ENCODE assay signal across 11 cellular contexts in genomic region chrX:46327229-46328081, GRCh38.
DNase-seq lines count a peak whose midpoint lies in the region; ATAC-seq, FAIRE-seq and TF ChIP-seq lines count a peak whose summit lies in the region.
"Had no signal": no experiment of that assay in that cellular context is flagged by ENCODE, and none has a peak within 500 bp of the region (broad histone marks: within the 10 kb centered on the region; RNA-seq: fewer than 3 reads in every experiment).

No MANE protein-coding gene starts in this region.

- no peaks in the 10 kb centered on the region for H3K36me3 ChIP-seq in breast epithelium
- no peaks in the 10 kb centered on the region for H3K36me3 ChIP-seq in kidney (ENCODE audit: control insufficient read depth in 1 of 2, insufficient read depth in 2 of 2, low read length in 2 of 2)
- no peaks in the 10 kb centered on the region for H3K36me3 ChIP-seq in transverse colon
- H3K36me3 ChIP-seq: ovary had no signal

- H3K9me3 ChIP-seq in breast epithelium (no peaks in the 10 kb centered on the region), kidney (ENCODE audit: control insufficient read depth in 1 of 2, low read length in 2 of 2) (no peaks in the 10 kb centered on the region), transverse colon (no peaks in the 10 kb centered on the region)
- H3K9me3 ChIP-seq: ovary had no signal

- H3K27ac ChIP-seq in breast epithelium, result peak overlapping the region; percentile 69 to 76
- H3K27ac ChIP-seq in kidney (ENCODE audit: low read depth in 2 of 2, low read length in 2 of 2), result peak overlapping the region; percentile 72 to 80
- peak overlapping the region in 3 of 4 donors; percentile 26 to 58 (median 32) for H3K27ac ChIP-seq in transverse colon
- H3K27ac ChIP-seq: ovary had no signal

- H3K4me3 ChIP-seq in breast epithelium (no peak overlapping the region), kidney (ENCODE audit: low read length in 2 of 2) (peak overlapping the region; percentile 24 to 55), transverse colon (no peak overlapping the region)
- H3K4me3 ChIP-seq: ovary had no signal

- no peak for TF ChIP-seq POLR2A in breast epithelium (IDR thresholded peaks at IDR 0.05)
- TF ChIP-seq POLR2A in transverse colon (IDR thresholded peaks at IDR 0.05), result no peak

- WGBS in transverse colon (ENCODE audit: low coverage in 1 of 2), 2 donors, result 20 to 45% methylated on average over 1 to 12 of the region's 12 CpGs

- peak overlapping the region in 1 of 2 donors; percentile 58 for H3K9ac ChIP-seq in kidney (ENCODE audit: low read length in 2 of 2)

- peak; percentile 6 for DNase-seq in SIG-M5 treated with dmso at 0.1 percent for 504 hours (lab: John Stamatoyannopoulos, UW; ENCODE audit: unreplicated experiment)
- DNase-seq in SIG-M5 (lab: John Stamatoyannopoulos, UW), result no peak
- DNase-seq in breast epithelium (ENCODE audit: low spot score in 2 of 2), result peak in 1 of 2 donors; percentile 61
- peak; percentile 77 for DNase-seq in kidney
- DNase-seq in transverse colon, result peak; percentile 31
- no peak for DNase-seq in NCI-H2081 treated with DMSO at 0.1 percent for 48 hours (lab: John Stamatoyannopoulos, UW)
- DNase-seq: NCI-H1436 had no signal

- in situ Hi-C loops in transverse colon (cut with MboI; ENCODE audit: low pct_ligation_motif_present in 1 of 4, low pct_unique_long_range_greater_than_20kb in 1 of 4, low sequenced_read_pairs in 3 of 4), result no loop called here

- TF ChIP-seq CTCF in breast epithelium (IDR thresholded peaks at IDR 0.05), result no peak
- TF ChIP-seq CTCF in kidney (IDR thresholded peaks at IDR 0.05; ENCODE audit: borderline replicate concordance, extremely low read depth, insufficient read depth), result no peak
- no peak for TF ChIP-seq CTCF in transverse colon (IDR thresholded peaks at IDR 0.05)

- H3K4me1 ChIP-seq in breast epithelium, result peaks cover 0 to 6% of the 10 kb centered on the region in 2 donors
- no peaks in the 10 kb centered on the region for H3K4me1 ChIP-seq in kidney (ENCODE audit: control insufficient read depth in 1 of 2, insufficient read depth in 1 of 2, low read depth in 1 of 2, low read length in 2 of 2)
- H3K4me1 ChIP-seq in transverse colon, result peaks cover 0 to 9% (median 1%) of the 10 kb centered on the region in 4 donors

- ATAC-seq in GM18873 (IDR thresholded peaks at IDR 0.05; ENCODE audit: low FRiP score, unreplicated experiment) (no peak), HG02852 (IDR thresholded peaks at IDR 0.05; ENCODE audit: unreplicated experiment) (no peak)

- intact Hi-C loops in breast epithelium (cut with DNase I; ENCODE audit: low total_unique reads) (no loop called here), kidney (cut with DNase I) (no loop called here), transverse colon (cut with DNase I; ENCODE audit: low total_unique reads) (loop anchor here (5.0 kb wide), 1 partner anchor 1285 kb away; no protein-coding TSS in a partner anchor)

- FAIRE-seq in kidney (lab: Jason Lieb, UNC), result no peak
- FAIRE-seq: A204.1 had no signal

- H3K27me3 ChIP-seq in breast epithelium (peaks cover 0 to 31% of the 10 kb centered on the region in 2 donors), transverse colon (no peaks in the 10 kb centered on the region)
- H3K27me3 ChIP-seq: ovary had no signal

- no peak for TF ChIP-seq EP300 in transverse colon (IDR thresholded peaks at IDR 0.05; ENCODE audit: low read depth)

Comparison
In these comparisons a context has a peak if more than half of its experiments do, and no peak if none do; other contexts are left out.
1. DNase-seq: peak in SIG-M5 treated with dmso at 0.1 percent for 504 hours (single experiment), kidney (single experiment) and transverse colon (single experiment); none in SIG-M5 (single experiment) and NCI-H2081 treated with DMSO at 0.1 percent for 48 hours (single experiment).
2. H3K4me3 ChIP-seq: peak in kidney (2 of 2); none in breast epithelium (0 of 3) and transverse colon (0 of 4).
3. Peak in every context shown above with its lines, with median percentiles within 50 percentile points of each other: H3K27ac ChIP-seq.